Comparison of ENCODE assay signal across 1 cellular context in genomic region chr12:104986022-104986941, GRCh38.
TF ChIP-seq lines count a peak whose summit lies in the region.

TSS of gene NOPCHAP1 (plus strand) at chr12:104986316. CDS start at chr12:104986353, 37 bp downstream.

TF ChIP-seq in HepG2, 621 proteins besides CTCF, POLR2A, EP300 and RAD21 (continued from another document and continues in another):
- TF ChIP-seq LRRFIP1 (CRISPR knock-in tag; conservative IDR thresholded peaks at IDR 0.05) (no peak), ZNF331 (CRISPR knock-in tag; IDR thresholded peaks at IDR 0.05) (0 out of 2 replicates have a peak, but pooled peaks have one; percentile 48), FOXA1 (IDR thresholded peaks at IDR 0.05) (no peak), FOXA1 (CRISPR knock-in tag; IDR thresholded peaks at IDR 0.05) (no peak), TFE3 (CRISPR knock-in tag; IDR thresholded peaks at IDR 0.05) (no peak), ZNF263 (CRISPR knock-in tag; IDR thresholded peaks at IDR 0.05) (no peak), HNRNPH1 (optimal IDR thresholded peaks at IDR 0.05; ENCODE audit: low read depth, low read length) (no peak), TEF (CRISPR knock-in tag; IDR thresholded peaks at IDR 0.05) (no peak), MIER2 (CRISPR knock-in tag; IDR thresholded peaks at IDR 0.05) (no peak), SPEN (CRISPR knock-in tag; IDR thresholded peaks at IDR 0.05; ENCODE audit: low read depth) (peak; percentile 43; the same call in 1 of the 2 replicates), DMAP1 (CRISPR knock-in tag; IDR thresholded peaks at IDR 0.05) (no peak; the same call in none of the 2 replicates), KDM4B (CRISPR knock-in tag; IDR thresholded peaks at IDR 0.05) (0 out of 2 replicates have a peak, but pooled peaks have one; percentile 49), ZNF17 (CRISPR knock-in tag; IDR thresholded peaks at IDR 0.05) (no peak), NRL (CRISPR knock-in tag; IDR thresholded peaks at IDR 0.05; ENCODE audit: borderline replicate concordance) (peak; percentile 43; the same call in 1 of the 2 replicates), ELF4 (CRISPR knock-in tag; IDR thresholded peaks at IDR 0.05; ENCODE audit: borderline replicate concordance) (no peak; the same call in 1 of the 2 replicates), CHCHD3 (CRISPR knock-in tag; IDR thresholded peaks at IDR 0.05) (no peak), SYNCRIP (IDR thresholded peaks at IDR 0.05; ENCODE audit: insufficient read depth, low read depth, low read length) (no peak), NFAT5 (CRISPR knock-in tag; IDR thresholded peaks at IDR 0.05) (no peak), NR3C1 (CRISPR knock-in tag; IDR thresholded peaks at IDR 0.05) (no peak), ZNF724P (CRISPR knock-in tag; IDR thresholded peaks at IDR 0.05; ENCODE audit: borderline replicate concordance) (0 out of 2 replicates have a peak, but pooled peaks have one; percentile 33), ZNF768 (CRISPR knock-in tag; IDR thresholded peaks at IDR 0.05) (peak; percentile 65; the same call in 1 of the 2 replicates), THAP7 (CRISPR knock-in tag; IDR thresholded peaks at IDR 0.05) (no peak), MYNN (CRISPR knock-in tag; IDR thresholded peaks at IDR 0.05; ENCODE audit: low read depth) (peak; percentile 39; the same call in 1 of the 2 replicates), RARG (CRISPR knock-in tag; IDR thresholded peaks at IDR 0.05; ENCODE audit: low read depth) (no peak), ZBTB42 (CRISPR knock-in tag; IDR thresholded peaks at IDR 0.05) (no peak), ZNF841 (CRISPR knock-in tag; IDR thresholded peaks at IDR 0.05; ENCODE audit: borderline replicate concordance) (no peak), KDM5B (CRISPR knock-in tag; IDR thresholded peaks at IDR 0.05; ENCODE audit: borderline replicate concordance) (peak; percentile 73; the same call in 1 of the 2 replicates), ZGPAT (CRISPR knock-in tag; IDR thresholded peaks at IDR 0.05) (peak; percentile 49; the same call in 1 of the 2 replicates), PHB2 (IDR thresholded peaks at IDR 0.05; ENCODE audit: partially characterized antibody) (no peak), SAP130 (CRISPR knock-in tag; IDR thresholded peaks at IDR 0.05; ENCODE audit: low read depth) (peak; percentile 88), MED1 (CRISPR knock-in tag; IDR thresholded peaks at IDR 0.05) (peak; percentile 40; the same call in 1 of the 2 replicates), HHEX (CRISPR knock-in tag; IDR thresholded peaks at IDR 0.05) (no peak), RXRA (CRISPR knock-in tag; IDR thresholded peaks at IDR 0.05) (peak; percentile 33; the same call in 1 of the 2 replicates), NPAS2 (CRISPR knock-in tag; IDR thresholded peaks at IDR 0.05; ENCODE audit: borderline replicate concordance) (no peak), NAIF1 (CRISPR knock-in tag; IDR thresholded peaks at IDR 0.05; ENCODE audit: borderline replicate concordance) (peak; percentile 56; the same call in 1 of the 2 replicates), JUNB (CRISPR knock-in tag; IDR thresholded peaks at IDR 0.05; ENCODE audit: borderline replicate concordance) (no peak), SMAD9 (CRISPR knock-in tag; IDR thresholded peaks at IDR 0.05) (no peak), HMGXB3 (CRISPR knock-in tag; IDR thresholded peaks at IDR 0.05; ENCODE audit: borderline replicate concordance) (no peak), SRY (CRISPR knock-in tag; IDR thresholded peaks at IDR 0.05) (no peak; the same call in 1 of the 2 replicates), SMARCC2 (IDR thresholded peaks at IDR 0.05) (no peak), ZNF550 (CRISPR knock-in tag; IDR thresholded peaks at IDR 0.05; ENCODE audit: borderline replicate concordance) (no peak), RNF219 (CRISPR knock-in tag; IDR thresholded peaks at IDR 0.05) (no peak), FOXK1 (CRISPR knock-in tag; IDR thresholded peaks at IDR 0.05; ENCODE audit: borderline replicate concordance, low read depth) (no peak)
